16 cellular contexts compared by ENCODE assay signal in the genomic region with DNA sequence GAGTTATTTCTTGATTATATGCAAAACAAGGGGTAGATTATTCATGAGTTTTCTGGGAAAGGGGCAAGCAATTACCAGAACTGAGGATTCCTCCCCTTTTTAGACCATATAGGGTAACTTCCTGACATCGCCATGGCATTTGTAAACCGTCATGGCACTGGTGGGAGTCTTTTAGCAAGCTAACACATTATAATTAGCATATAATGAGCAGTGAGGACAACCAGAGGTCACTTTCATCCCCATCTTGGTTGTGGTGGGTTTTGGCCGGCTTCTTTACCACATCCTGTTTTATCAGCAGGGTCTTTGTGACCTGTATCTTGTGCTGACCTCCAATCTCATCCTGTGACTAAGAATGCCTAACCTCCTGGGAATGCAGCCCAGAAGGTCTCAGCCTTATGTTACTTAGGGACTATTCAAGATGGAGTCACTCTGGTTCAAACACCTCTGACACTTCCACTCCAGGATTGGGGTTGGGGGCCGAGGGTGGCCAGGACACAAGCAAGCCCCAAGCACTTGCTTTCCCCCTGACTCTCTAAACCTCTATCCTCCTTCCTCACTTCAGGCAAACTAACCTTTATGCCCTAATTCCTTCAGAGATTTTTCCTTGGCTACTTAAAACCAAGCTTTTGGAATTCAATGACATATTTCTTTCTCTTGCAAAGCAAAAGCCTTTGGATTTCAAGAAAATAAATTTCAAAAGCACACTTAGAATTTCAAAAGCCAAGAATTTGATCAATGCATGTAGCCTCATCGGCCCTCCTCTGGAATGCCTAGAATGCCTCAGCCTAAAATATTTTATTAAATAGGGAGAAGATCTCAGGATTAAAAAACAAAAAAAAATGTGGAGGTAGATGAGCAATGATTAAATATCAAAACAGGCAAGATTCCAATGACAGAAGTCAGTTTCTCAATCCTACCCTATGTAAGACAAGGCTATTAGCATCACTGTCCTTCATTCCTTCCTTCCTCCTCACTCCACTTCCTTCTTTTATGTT.
DNase-seq lines count a peak whose midpoint lies in the region; ATAC-seq and TF ChIP-seq lines count a peak whose summit lies in the region.
"Had no signal": no experiment of that assay in that cellular context is flagged by ENCODE, and none has a peak within 500 bp of the region (broad histone marks: within the 10 kb centered on the region; RNA-seq: fewer than 3 reads in every experiment).

No MANE protein-coding gene starts in this region.

- H3K4ac ChIP-seq in mesendoderm (ENCODE audit: low read depth, low read length): no peak overlapping the region

- peak; percentile 83 for DNase-seq in EH (ENCODE audit: low read depth)
- DNase-seq in M059J (ENCODE audit: low read depth): peak; percentile 88
- no peak for DNase-seq in chondrocyte (ENCODE audit: low spot score)
- peak; percentile 55 for DNase-seq in mesendoderm
- DNase-seq in naive thymus-derived CD8-positive, alpha-beta T cell: no peak
- no peak for DNase-seq in NCI-H1694 treated with DMSO at 0.1 percent for 48 hours (lab: John Stamatoyannopoulos, UW)
- DNase-seq in aorta: no peak
- DNase-seq: activated CD4-positive, alpha-beta T cell treated with anti-CD3 and anti-CD28 coated beads, Interleukin-2, amount 50 U/mL, for 48 hours; activated T-cell treated with anti-CD3 and anti-CD28 coated beads, Interleukin-2, amount 50 U/mL, for 72 hours; AML-193; Calu3; H7; NCI-H1048; NCI-H82 had no signal

- H3K79me2 ChIP-seq in mesendoderm (ENCODE audit: control insufficient read depth, insufficient read depth, low read length): no peaks in the 10 kb centered on the region

- H3K36me3 ChIP-seq in mesendoderm (ENCODE audit: control insufficient read depth, insufficient read depth, low read length): no peaks in the 10 kb centered on the region
- no peaks in the 10 kb centered on the region for H3K36me3 ChIP-seq in aorta (ENCODE audit: control insufficient read depth in 1 of 2, insufficient read depth in 2 of 2, low read length in 1 of 2)

- no peak overlapping the region for H3K4me3 ChIP-seq in mesendoderm (ENCODE audit: low read length)
- H3K4me3 ChIP-seq in aorta (ENCODE audit: low read length in 2 of 2): no peak overlapping the region

- H2BK15ac ChIP-seq in mesendoderm (replicated peaks; ENCODE audit: low read depth): no peak overlapping the region

- H3K56ac ChIP-seq in mesendoderm (ENCODE audit: low read length): no peak overlapping the region

- no peak overlapping the region for H3K23ac ChIP-seq in mesendoderm (ENCODE audit: low read length)

- peak overlapping the region; percentile 76 for H3K27ac Mint-ChIP-seq in chondrocyte (ENCODE audit: unreplicated experiment)
- no peak overlapping the region for H3K27ac Mint-ChIP-seq in naive thymus-derived CD8-positive, alpha-beta T cell
- H3K27ac Mint-ChIP-seq in activated T-helper 17 cell treated with anti-CD3 and anti-CD28 coated beads, Interleukin-2, amount 50 U/mL, for 72 hours: no peak overlapping the region
- H3K27ac Mint-ChIP-seq: activated T-cell treated with anti-CD3 and anti-CD28 coated beads, Interleukin-2, amount 50 U/mL, for 72 hours had no signal

- H3K4me1 ChIP-seq in mesendoderm (ENCODE audit: control insufficient read depth, low read depth, low read length): no peaks in the 10 kb centered on the region
- no peaks in the 10 kb centered on the region for H3K4me1 ChIP-seq in aorta (ENCODE audit: control insufficient read depth in 1 of 2, insufficient read depth in 2 of 2, low read length in 2 of 2)

- H3K4me1 Mint-ChIP-seq in chondrocyte (ENCODE audit: low read depth): peaks cover 52% of the 10 kb centered on the region
- no peaks in the 10 kb centered on the region for H3K4me1 Mint-ChIP-seq in naive thymus-derived CD8-positive, alpha-beta T cell
- H3K4me1 Mint-ChIP-seq in activated T-helper 17 cell treated with anti-CD3 and anti-CD28 coated beads, Interleukin-2, amount 50 U/mL, for 72 hours: no peaks in the 10 kb centered on the region
- H3K4me1 Mint-ChIP-seq: neural crest cell had no signal

- WGBS in mesendoderm (ENCODE audit: extremely low coverage, insufficient coverage, low lambda C conversion rate): no CpG with 5 or more reads among the region's 5 CpGs
- 74 to 75% methylated on average over 5 of the region's 5 CpGs for WGBS in aorta, 2 donors

- H3K9me3 ChIP-seq in aorta (ENCODE audit: control insufficient read depth, low read length): peaks cover 2% of the 10 kb centered on the region

- TF ChIP-seq CTCF in chondrocyte (IDR thresholded peaks at IDR 0.05): no peak

- H3K4me3 Mint-ChIP-seq in chondrocyte (ENCODE audit: unreplicated experiment): no peak overlapping the region
- H3K4me3 Mint-ChIP-seq in naive thymus-derived CD8-positive, alpha-beta T cell: no peak overlapping the region
- no peak overlapping the region for H3K4me3 Mint-ChIP-seq in activated T-helper 17 cell treated with anti-CD3 and anti-CD28 coated beads, Interleukin-2, amount 50 U/mL, for 72 hours
- H3K4me3 Mint-ChIP-seq: activated T-cell treated with anti-CD3 and anti-CD28 coated beads, Interleukin-2, amount 50 U/mL, for 72 hours; neural crest cell had no signal

- no peak overlapping the region for H3K9ac ChIP-seq in mesendoderm (ENCODE audit: low read length)

- POLR2A ChIA-PET in naive thymus-derived CD8-positive, alpha-beta T cell (lab: Charles Lee): no interaction called here

- H2BK5ac ChIP-seq in mesendoderm (ENCODE audit: low read length): no peak overlapping the region

- no peak overlapping the region for H4K8ac ChIP-seq in mesendoderm (ENCODE audit: low read depth, low read length)

- ATAC-seq in naive thymus-derived CD8-positive, alpha-beta T cell: no peak
- no peak for ATAC-seq in aorta (ENCODE audit: low FRiP score)
- ATAC-seq in activated T-helper 17 cell treated with anti-CD3 and anti-CD28 coated beads, Interleukin-2, amount 50 U/mL, for 72 hours (replicated peaks): no peak
- ATAC-seq: activated T-cell treated with anti-CD3 and anti-CD28 coated beads, Interleukin-2, amount 50 U/mL, for 72 hours had no signal

- intact Hi-C loops in aorta (cut with DNase I): no loop called here

- H3K4me2 ChIP-seq in mesendoderm (ENCODE audit: low read length): no peak overlapping the region

- H3K79me1 ChIP-seq in mesendoderm (ENCODE audit: low read length): no peaks in the 10 kb centered on the region

- H3K9me3 Mint-ChIP-seq in chondrocyte (ENCODE audit: low read depth): peaks cover 6% of the 10 kb centered on the region
- H3K9me3 Mint-ChIP-seq in naive thymus-derived CD8-positive, alpha-beta T cell: peaks cover 0 to 25% (median 10%) of the 10 kb centered on the region in 9 donors
- H3K9me3 Mint-ChIP-seq in activated T-helper 17 cell treated with anti-CD3 and anti-CD28 coated beads, Interleukin-2, amount 50 U/mL, for 72 hours: no peaks in the 10 kb centered on the region

- H4K5ac ChIP-seq in mesendoderm (ENCODE audit: low read length): no peak overlapping the region

- no peaks in the 10 kb centered on the region for H3K27me3 Mint-ChIP-seq in chondrocyte (ENCODE audit: low read depth)
- peaks cover 4 to 24% (median 12%) of the 10 kb centered on the region in 5 donors for H3K27me3 Mint-ChIP-seq in naive thymus-derived CD8-positive, alpha-beta T cell
- peaks cover 22% of the 10 kb centered on the region for H3K27me3 Mint-ChIP-seq in activated T-helper 17 cell treated with anti-CD3 and anti-CD28 coated beads, Interleukin-2, amount 50 U/mL, for 72 hours

- H3K27ac ChIP-seq in mesendoderm (ENCODE audit: low read depth, low read length) (no peak overlapping the region), aorta (ENCODE audit: low read depth in 1 of 2, low read length in 2 of 2) (no peak overlapping the region)

- no peak overlapping the region for H2AK5ac ChIP-seq in mesendoderm (ENCODE audit: low read length)

- no peaks in the 10 kb centered on the region for H3K27me3 ChIP-seq in mesendoderm (ENCODE audit: insufficient read depth, low read length, poor library complexity)
- H3K27me3 ChIP-seq in aorta (ENCODE audit: control insufficient read depth in 1 of 2, insufficient read depth in 2 of 2, low read length in 1 of 2): no peaks in the 10 kb centered on the region

- no peak overlapping the region for H3K18ac ChIP-seq in mesendoderm (ENCODE audit: low read length)

- H2BK120ac ChIP-seq in mesendoderm (ENCODE audit: low read depth, low read length): no peak overlapping the region

- H3K36me3 Mint-ChIP-seq in chondrocyte (ENCODE audit: low read depth): no peaks in the 10 kb centered on the region
- H3K36me3 Mint-ChIP-seq in naive thymus-derived CD8-positive, alpha-beta T cell: no peaks in the 10 kb centered on the region
- H3K36me3 Mint-ChIP-seq in activated T-helper 17 cell treated with anti-CD3 and anti-CD28 coated beads, Interleukin-2, amount 50 U/mL, for 72 hours (ENCODE audit: low read depth): no peaks in the 10 kb centered on the region

Comparison
In these comparisons a context has a peak if more than half of its experiments do, and no peak if none do; other contexts are left out.
1. DNase-seq: peak in EH (single experiment), M059J (single experiment) and mesendoderm (single experiment); none in chondrocyte (single experiment), naive thymus-derived CD8-positive, alpha-beta T cell (0 of 10), NCI-H1694 treated with DMSO at 0.1 percent for 48 hours (single experiment) and aorta (0 of 2).